Comparison of ENCODE assay signal across 8 cellular contexts in the genomic region with DNA sequence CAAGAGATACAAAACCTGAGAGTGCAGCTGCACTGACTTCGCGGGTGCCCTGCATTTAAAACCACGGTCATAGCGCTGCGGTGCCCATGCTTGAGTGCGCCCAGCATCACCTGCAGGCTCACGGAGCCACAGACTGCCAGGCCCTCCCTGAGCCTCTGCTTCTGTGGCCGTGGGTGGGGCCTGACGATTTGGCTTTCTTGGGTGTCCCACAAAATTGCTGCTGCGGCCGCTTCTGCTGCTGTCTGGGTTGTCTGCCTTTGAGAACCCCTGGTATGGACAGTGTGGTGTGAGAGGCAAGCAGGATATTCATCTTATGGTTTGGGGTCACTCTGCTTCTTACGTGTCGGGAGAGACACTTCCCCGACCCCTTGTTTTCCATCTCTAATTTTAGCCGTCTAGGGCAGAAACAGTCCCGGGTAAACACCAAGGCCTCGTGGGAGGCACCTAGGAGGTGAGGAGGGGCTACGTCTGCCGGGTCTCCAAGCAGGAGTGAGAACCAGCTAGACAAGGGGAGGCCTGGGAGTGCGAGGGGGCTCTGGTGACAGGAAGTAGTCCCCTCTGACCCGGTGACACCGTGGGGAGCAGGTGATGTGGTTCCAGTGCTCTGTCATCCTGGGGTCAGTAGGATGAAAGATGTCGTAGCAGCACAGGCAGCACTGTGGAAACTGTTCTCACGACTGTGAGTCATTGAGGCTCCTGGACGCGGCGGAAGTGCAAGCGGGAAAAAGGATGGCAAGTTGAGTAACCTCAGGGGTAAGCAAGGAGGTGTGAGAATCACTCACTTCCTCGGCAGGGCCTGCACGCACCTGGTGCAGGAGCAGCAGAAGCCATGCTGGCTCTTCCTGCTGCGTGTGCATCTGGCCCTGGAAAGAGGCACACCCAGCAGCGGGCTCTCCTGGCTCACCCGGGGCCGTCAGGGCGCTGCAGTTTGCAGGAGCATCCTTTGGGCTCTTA.
DNase-seq lines count a peak whose midpoint lies in the region; ATAC-seq and TF ChIP-seq lines count a peak whose summit lies in the region.

No MANE protein-coding gene starts in this region.

- H3K27me3 Mint-ChIP-seq in stimulated activated memory B cell treated with anti-CD40 and anti-IgM and Interleukin-4, amounts not matched to agents 10 μg/mL and 1 μg/mL and 100 μg/mL, for 72 hours: no peaks in the 10 kb centered on the region

- H3K36me3 ChIP-seq in right lobe of liver (no peaks in the 10 kb centered on the region), thymus (ENCODE audit: control insufficient read depth, insufficient read depth) (no peaks in the 10 kb centered on the region)

- TF ChIP-seq CTCF in right lobe of liver (IDR thresholded peaks at IDR 0.05): no peak

- WGBS in right lobe of liver (ENCODE audit: insufficient coverage, low coverage, low lambda C conversion rate, missing lambda C conversion rate): 80% methylated on average over 10 of the region's 35 CpGs
- WGBS in thymus: 61% methylated on average over 35 of the region's 35 CpGs

- no peaks in the 10 kb centered on the region for H3K27me3 ChIP-seq in right lobe of liver
- H3K27me3 ChIP-seq in thymus (ENCODE audit: control insufficient read depth, insufficient read depth): no peaks in the 10 kb centered on the region

- H3K4me1 ChIP-seq in right lobe of liver (no peaks in the 10 kb centered on the region), thymus (ENCODE audit: control insufficient read depth, insufficient read depth, low read length) (peaks cover 27% of the 10 kb centered on the region)

- intact Hi-C loops in right lobe of liver (cut with DNase I): no loop called here

- no peak for TF ChIP-seq POLR2A in right lobe of liver (IDR thresholded peaks at IDR 0.05)

- peak; percentile 19 to 39 (median 36) for ATAC-seq in right lobe of liver
- ATAC-seq in stimulated activated memory B cell treated with anti-CD40 and anti-IgM and Interleukin-4, amounts not matched to agents 10 μg/mL and 1 μg/mL and 100 μg/mL, for 72 hours: no peak

- H3K4me3 ChIP-seq in right lobe of liver: no peak overlapping the region
- H3K4me3 ChIP-seq in thymus (ENCODE audit: low read length): no peak overlapping the region

- H3K9me3 ChIP-seq in right lobe of liver (no peaks in the 10 kb centered on the region), thymus (ENCODE audit: control insufficient read depth) (no peaks in the 10 kb centered on the region)

- H3K27ac Mint-ChIP-seq in stimulated activated memory B cell treated with anti-CD40 and anti-IgM and Interleukin-4, amounts not matched to agents 10 μg/mL and 1 μg/mL and 100 μg/mL, for 72 hours: no peak overlapping the region

- DNase-seq in NCI-H1417 (lab: John Stamatoyannopoulos, UW): peak; percentile 25 to 66 (median 50)
- no peak for DNase-seq in NCI-H1417 treated with DMSO at 0.1 percent for 48 hours (lab: John Stamatoyannopoulos, UW)
- peak; percentile 62 for DNase-seq in activated T-helper 9 cell treated with anti-CD3 and anti-CD28 coated beads, Interleukin-2, amount 50 U/mL, for 16 hours (ENCODE audit: low read depth)
- no peak for DNase-seq in right lobe of liver
- DNase-seq in anterior cingulate cortex (lab: John Stamatoyannopoulos, UW): no peak
- no peak for DNase-seq in effector CD8-positive, alpha-beta T cell (lab: John Stamatoyannopoulos, UW)

- no peak overlapping the region for H3K27ac ChIP-seq in right lobe of liver
- peak overlapping the region; percentile 20 for H3K27ac ChIP-seq in thymus (ENCODE audit: low read depth)

- H3K4me3 Mint-ChIP-seq in stimulated activated memory B cell treated with anti-CD40 and anti-IgM and Interleukin-4, amounts not matched to agents 10 μg/mL and 1 μg/mL and 100 μg/mL, for 72 hours: no peak overlapping the region

- peaks cover 18% of the 10 kb centered on the region for H3K36me3 Mint-ChIP-seq in stimulated activated memory B cell treated with anti-CD40 and anti-IgM and Interleukin-4, amounts not matched to agents 10 μg/mL and 1 μg/mL and 100 μg/mL, for 72 hours

- peaks cover 57% of the 10 kb centered on the region for H3K4me1 Mint-ChIP-seq in stimulated activated memory B cell treated with anti-CD40 and anti-IgM and Interleukin-4, amounts not matched to agents 10 μg/mL and 1 μg/mL and 100 μg/mL, for 72 hours

- no peaks in the 10 kb centered on the region for H3K9me3 Mint-ChIP-seq in stimulated activated memory B cell treated with anti-CD40 and anti-IgM and Interleukin-4, amounts not matched to agents 10 μg/mL and 1 μg/mL and 100 μg/mL, for 72 hours

Comparison
In these comparisons a context has a peak if more than half of its experiments do, and no peak if none do; other contexts are left out.
1. DNase-seq: peak in NCI-H1417 (3 of 3) and activated T-helper 9 cell treated with anti-CD3 and anti-CD28 coated beads, Interleukin-2, amount 50 U/mL, for 16 hours (single experiment); none in NCI-H1417 treated with DMSO at 0.1 percent for 48 hours (single experiment), right lobe of liver (0 of 3), anterior cingulate cortex (0 of 58) and effector CD8-positive, alpha-beta T cell (single experiment).